1 cellular context compared by ENCODE assay signal in genomic region chr1:202034683-202035462, GRCh38.
TF ChIP-seq lines count a peak whose summit lies in the region.

No MANE protein-coding gene starts in this region.

TF ChIP-seq in HepG2, 621 proteins besides CTCF, POLR2A, EP300 and RAD21 (continued from another document and continues in another):
- peak; percentile 72 for TF ChIP-seq ZNF687 (CRISPR knock-in tag; IDR thresholded peaks at IDR 0.05)
- TF ChIP-seq CENPX (CRISPR knock-in tag; IDR thresholded peaks at IDR 0.05) = no peak
- peak; percentile 45; the same call in 1 of the 2 replicates for TF ChIP-seq ZNF644 (CRISPR knock-in tag; IDR thresholded peaks at IDR 0.05; ENCODE audit: low read depth)
- no peak for TF ChIP-seq ELK4 (CRISPR knock-in tag; IDR thresholded peaks at IDR 0.05; ENCODE audit: borderline replicate concordance)
- peak; percentile 17; the same call in 1 of the 2 replicates for TF ChIP-seq SPEN (CRISPR knock-in tag; IDR thresholded peaks at IDR 0.05; ENCODE audit: low read depth)
- no peak for TF ChIP-seq LCORL (IDR thresholded peaks at IDR 0.05)
- TF ChIP-seq LCORL (CRISPR knock-in tag; IDR thresholded peaks at IDR 0.05) = peak; percentile 35; the same call in 1 of the 2 replicates
- peak; percentile 84; the same call in 1 of the 2 replicates for TF ChIP-seq ZNF556 (CRISPR knock-in tag; IDR thresholded peaks at IDR 0.05; ENCODE audit: borderline replicate concordance)
- TF ChIP-seq MEIS2 (CRISPR knock-in tag; IDR thresholded peaks at IDR 0.05) = no peak
- TF ChIP-seq FOXO4 (CRISPR knock-in tag; conservative IDR thresholded peaks at IDR 0.05) = no peak
- TF ChIP-seq ZSCAN20 (CRISPR knock-in tag; IDR thresholded peaks at IDR 0.05; ENCODE audit: borderline replicate concordance) = peak; percentile 66; the same call in 1 of the 2 replicates
- TF ChIP-seq ZNF788 (CRISPR knock-in tag; IDR thresholded peaks at IDR 0.05; ENCODE audit: borderline replicate concordance) = peak; percentile 43; the same call in 1 of the 2 replicates
- no peak for TF ChIP-seq ZFP36L2 (CRISPR knock-in tag; IDR thresholded peaks at IDR 0.05)
- TF ChIP-seq ZNF598 (CRISPR knock-in tag; IDR thresholded peaks at IDR 0.05; ENCODE audit: borderline replicate concordance) = 0 out of 2 replicates have a peak, but pooled peaks have one; percentile 59
- no peak for TF ChIP-seq ZNF318 (CRISPR knock-in tag; IDR thresholded peaks at IDR 0.05)
- no peak for TF ChIP-seq SIN3A (IDR thresholded peaks at IDR 0.05; ENCODE audit: borderline replicate concordance, low read depth, low read length)
- TF ChIP-seq ZNF513 (CRISPR knock-in tag; conservative IDR thresholded peaks at IDR 0.05) = no peak
- peak; percentile 21 for TF ChIP-seq TEAD3 (CRISPR knock-in tag; optimal IDR thresholded peaks at IDR 0.05; ENCODE audit: borderline replicate concordance)
- no peak for TF ChIP-seq ZNF136 (CRISPR knock-in tag; IDR thresholded peaks at IDR 0.05; ENCODE audit: low read depth)
- TF ChIP-seq SNAPC4 (CRISPR knock-in tag; IDR thresholded peaks at IDR 0.05) = no peak
- no peak for TF ChIP-seq HOXD1 (CRISPR knock-in tag; IDR thresholded peaks at IDR 0.05)
- TF ChIP-seq MTA1 (CRISPR knock-in tag; IDR thresholded peaks at IDR 0.05; ENCODE audit: borderline replicate concordance) = peak; percentile 81; the same call in 1 of the 2 replicates
- no peak for TF ChIP-seq ZBTB39 (CRISPR knock-in tag; IDR thresholded peaks at IDR 0.05)
- no peak for TF ChIP-seq ZKSCAN1 (IDR thresholded peaks at IDR 0.05; ENCODE audit: low read length)
- TF ChIP-seq CEBPG (CRISPR knock-in tag; IDR thresholded peaks at IDR 0.05) = peak; percentile 87
- TF ChIP-seq HNF4G (IDR thresholded peaks at IDR 0.05; ENCODE audit: borderline replicate concordance, low read depth, low read length) = no peak
- no peak for TF ChIP-seq HNF4G (CRISPR knock-in tag; IDR thresholded peaks at IDR 0.05; ENCODE audit: borderline replicate concordance, low read depth)
- TF ChIP-seq NFKBIZ (CRISPR knock-in tag; IDR thresholded peaks at IDR 0.05) = no peak
- no peak for TF ChIP-seq ARHGAP35 (CRISPR knock-in tag; IDR thresholded peaks at IDR 0.05; ENCODE audit: borderline replicate concordance)
- peak; percentile 34; the same call in 1 of the 2 replicates for TF ChIP-seq RCOR2 (CRISPR knock-in tag; IDR thresholded peaks at IDR 0.05)
- TF ChIP-seq MLX (CRISPR knock-in tag; IDR thresholded peaks at IDR 0.05) = no peak
